Comparison of ENCODE assay signal across 13 cellular contexts in genomic region chr11:112795896-112796686, GRCh38.
DNase-seq lines count a peak whose midpoint lies in the region; ATAC-seq and TF ChIP-seq lines count a peak whose summit lies in the region.
"Had no signal": no experiment of that assay in that cellular context is flagged by ENCODE, and none has a peak within 500 bp of the region (broad histone marks: within the 10 kb centered on the region; RNA-seq: fewer than 3 reads in every experiment).

No MANE protein-coding gene starts in this region.

- H3K9ac ChIP-seq in stomach smooth muscle (ENCODE audit: low read length in 2 of 2), result no peak overlapping the region

- DNase-seq in NCI-H69 (lab: John Stamatoyannopoulos, UW) (peak; percentile 60), coronary artery (ENCODE audit: low spot score) (peak; percentile 60), lower lobe of right lung (no peak), erythroblast (lab: John Stamatoyannopoulos, UW) (no peak)
- DNase-seq in activated CD4-positive, alpha-beta T cell treated with anti-CD3 and anti-CD28 coated beads, Interleukin-2, amount 50 U/mL, for 1 hour, result no peak
- DNase-seq: activated CD8-positive, alpha-beta memory T cell treated with anti-CD3 and anti-CD28 coated beads, Interleukin-2, amount 50 U/mL, for 48 hours; CD8-positive, alpha-beta memory T cell; SIG-M5 had no signal

- H3K27ac ChIP-seq in coronary artery, result no peak overlapping the region
- H3K27ac ChIP-seq in lower lobe of right lung, result no peak overlapping the region
- H3K27ac ChIP-seq in stomach smooth muscle (ENCODE audit: low read length), result peak overlapping the region; percentile 78
- H3K27ac ChIP-seq: prostate gland, VCaP had no signal

- no peaks in the 10 kb centered on the region for H3K36me3 Mint-ChIP-seq in stimulated activated memory B cell treated with anti-CD40 and anti-IgM and Interleukin-4, amounts not matched to agents 10 μg/mL and 1 μg/mL and 100 μg/mL, for 72 hours
- H3K36me3 Mint-ChIP-seq: CD8-positive, alpha-beta memory T cell had no signal

- H3K36me3 ChIP-seq in lower lobe of right lung, result no peaks in the 10 kb centered on the region
- H3K36me3 ChIP-seq in stomach smooth muscle (ENCODE audit: control insufficient read depth in 2 of 2, insufficient read depth in 2 of 2, low read length in 2 of 2), result no peaks in the 10 kb centered on the region
- H3K36me3 ChIP-seq: prostate gland had no signal

- H3K27me3 ChIP-seq in lower lobe of right lung (ENCODE audit: low read depth) (no peaks in the 10 kb centered on the region), stomach smooth muscle (ENCODE audit: control insufficient read depth in 1 of 2, insufficient read depth in 2 of 2, low read length in 2 of 2) (no peaks in the 10 kb centered on the region)

- H3K4me3 ChIP-seq in coronary artery (no peak overlapping the region), lower lobe of right lung (no peak overlapping the region), stomach smooth muscle (ENCODE audit: low read length in 2 of 2) (peak overlapping the region in 1 of 2 donors; percentile 29)
- H3K4me3 ChIP-seq: prostate gland had no signal

- H3K9me3 Mint-ChIP-seq in stimulated activated memory B cell treated with anti-CD40 and anti-IgM and Interleukin-4, amounts not matched to agents 10 μg/mL and 1 μg/mL and 100 μg/mL, for 72 hours, result no peaks in the 10 kb centered on the region
- H3K9me3 Mint-ChIP-seq: activated naive CD8-positive, alpha-beta T cell treated with anti-CD3 and anti-CD28 coated beads, Interleukin-2, amount 50 U/mL, for 24 hours had no signal

- peak; percentile 50 to 53 for ATAC-seq in lower lobe of right lung
- no peak for ATAC-seq in stimulated activated memory B cell treated with anti-CD40 and anti-IgM and Interleukin-4, amounts not matched to agents 10 μg/mL and 1 μg/mL and 100 μg/mL, for 72 hours
- ATAC-seq: activated naive CD8-positive, alpha-beta T cell treated with anti-CD3 and anti-CD28 coated beads, Interleukin-2, amount 50 U/mL, for 24 hours had no signal

- TF ChIP-seq POLR2A in erythroblast (IDR thresholded peaks at IDR 0.05; ENCODE audit: low read length), result no peak

- no peak overlapping the region for H3K27ac Mint-ChIP-seq in stimulated activated memory B cell treated with anti-CD40 and anti-IgM and Interleukin-4, amounts not matched to agents 10 μg/mL and 1 μg/mL and 100 μg/mL, for 72 hours
- H3K27ac Mint-ChIP-seq: activated naive CD8-positive, alpha-beta T cell treated with anti-CD3 and anti-CD28 coated beads, Interleukin-2, amount 50 U/mL, for 24 hours; CD8-positive, alpha-beta memory T cell had no signal

- H3K4me1 Mint-ChIP-seq in stimulated activated memory B cell treated with anti-CD40 and anti-IgM and Interleukin-4, amounts not matched to agents 10 μg/mL and 1 μg/mL and 100 μg/mL, for 72 hours, result no peaks in the 10 kb centered on the region
- H3K4me1 Mint-ChIP-seq: activated naive CD8-positive, alpha-beta T cell treated with anti-CD3 and anti-CD28 coated beads, Interleukin-2, amount 50 U/mL, for 24 hours had no signal

- H3K4me3 Mint-ChIP-seq in stimulated activated memory B cell treated with anti-CD40 and anti-IgM and Interleukin-4, amounts not matched to agents 10 μg/mL and 1 μg/mL and 100 μg/mL, for 72 hours, result no peak overlapping the region
- H3K4me3 Mint-ChIP-seq: activated naive CD8-positive, alpha-beta T cell treated with anti-CD3 and anti-CD28 coated beads, Interleukin-2, amount 50 U/mL, for 24 hours; CD8-positive, alpha-beta memory T cell had no signal

- no peaks in the 10 kb centered on the region for H3K9me3 ChIP-seq in lower lobe of right lung
- H3K9me3 ChIP-seq in stomach smooth muscle (ENCODE audit: control insufficient read depth in 2 of 2, low read length in 2 of 2), result no peaks in the 10 kb centered on the region
- H3K9me3 ChIP-seq: prostate gland had no signal

- TF ChIP-seq CTCF in coronary artery (IDR thresholded peaks at IDR 0.05) (no peak), lower lobe of right lung (IDR thresholded peaks at IDR 0.05) (no peak)

- intact Hi-C loops in lower lobe of right lung (cut with DNase I), result no loop called here

- no peaks in the 10 kb centered on the region for H3K4me1 ChIP-seq in lower lobe of right lung
- H3K4me1 ChIP-seq in stomach smooth muscle (ENCODE audit: control insufficient read depth, insufficient read depth, low read length), result peaks cover 42% of the 10 kb centered on the region
- H3K4me1 ChIP-seq: prostate gland had no signal

- peaks cover 23% of the 10 kb centered on the region for H3K27me3 Mint-ChIP-seq in stimulated activated memory B cell treated with anti-CD40 and anti-IgM and Interleukin-4, amounts not matched to agents 10 μg/mL and 1 μg/mL and 100 μg/mL, for 72 hours

Comparison
In these comparisons a context has a peak if more than half of its experiments do, and no peak if none do; other contexts are left out.
1. DNase-seq: peak in NCI-H69 (single experiment) and coronary artery (single experiment); none in lower lobe of right lung (single experiment), erythroblast (0 of 2) and activated CD4-positive, alpha-beta T cell treated with anti-CD3 and anti-CD28 coated beads, Interleukin-2, amount 50 U/mL, for 1 hour (single experiment).